1 cellular context compared by ENCODE assay signal in the genomic region with DNA sequence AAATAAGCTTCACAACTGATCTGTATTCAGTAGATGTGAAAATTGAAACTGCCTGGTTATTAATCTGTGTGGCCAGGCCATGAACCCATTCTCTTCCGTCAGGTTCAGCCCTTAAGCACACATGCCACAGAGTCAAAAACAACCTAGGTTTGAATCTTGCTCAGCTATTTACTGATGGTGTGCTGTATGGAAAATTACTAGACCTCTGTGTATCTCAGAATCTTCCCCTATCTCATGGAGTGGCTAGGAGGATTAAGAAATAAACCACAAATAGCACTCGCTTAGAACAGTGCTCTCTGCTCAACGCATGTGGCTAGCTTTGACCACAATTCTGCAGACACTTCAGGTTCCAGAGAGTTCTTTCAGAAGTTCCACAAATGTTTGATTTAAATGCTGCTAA.
TF ChIP-seq lines count a peak whose summit lies in the region.

No MANE protein-coding gene starts in this region.

TF ChIP-seq in GM23338, 12 proteins besides CTCF, POLR2A, EP300 and RAD21 (continued from another document):
- TF ChIP-seq, protein P1, sequence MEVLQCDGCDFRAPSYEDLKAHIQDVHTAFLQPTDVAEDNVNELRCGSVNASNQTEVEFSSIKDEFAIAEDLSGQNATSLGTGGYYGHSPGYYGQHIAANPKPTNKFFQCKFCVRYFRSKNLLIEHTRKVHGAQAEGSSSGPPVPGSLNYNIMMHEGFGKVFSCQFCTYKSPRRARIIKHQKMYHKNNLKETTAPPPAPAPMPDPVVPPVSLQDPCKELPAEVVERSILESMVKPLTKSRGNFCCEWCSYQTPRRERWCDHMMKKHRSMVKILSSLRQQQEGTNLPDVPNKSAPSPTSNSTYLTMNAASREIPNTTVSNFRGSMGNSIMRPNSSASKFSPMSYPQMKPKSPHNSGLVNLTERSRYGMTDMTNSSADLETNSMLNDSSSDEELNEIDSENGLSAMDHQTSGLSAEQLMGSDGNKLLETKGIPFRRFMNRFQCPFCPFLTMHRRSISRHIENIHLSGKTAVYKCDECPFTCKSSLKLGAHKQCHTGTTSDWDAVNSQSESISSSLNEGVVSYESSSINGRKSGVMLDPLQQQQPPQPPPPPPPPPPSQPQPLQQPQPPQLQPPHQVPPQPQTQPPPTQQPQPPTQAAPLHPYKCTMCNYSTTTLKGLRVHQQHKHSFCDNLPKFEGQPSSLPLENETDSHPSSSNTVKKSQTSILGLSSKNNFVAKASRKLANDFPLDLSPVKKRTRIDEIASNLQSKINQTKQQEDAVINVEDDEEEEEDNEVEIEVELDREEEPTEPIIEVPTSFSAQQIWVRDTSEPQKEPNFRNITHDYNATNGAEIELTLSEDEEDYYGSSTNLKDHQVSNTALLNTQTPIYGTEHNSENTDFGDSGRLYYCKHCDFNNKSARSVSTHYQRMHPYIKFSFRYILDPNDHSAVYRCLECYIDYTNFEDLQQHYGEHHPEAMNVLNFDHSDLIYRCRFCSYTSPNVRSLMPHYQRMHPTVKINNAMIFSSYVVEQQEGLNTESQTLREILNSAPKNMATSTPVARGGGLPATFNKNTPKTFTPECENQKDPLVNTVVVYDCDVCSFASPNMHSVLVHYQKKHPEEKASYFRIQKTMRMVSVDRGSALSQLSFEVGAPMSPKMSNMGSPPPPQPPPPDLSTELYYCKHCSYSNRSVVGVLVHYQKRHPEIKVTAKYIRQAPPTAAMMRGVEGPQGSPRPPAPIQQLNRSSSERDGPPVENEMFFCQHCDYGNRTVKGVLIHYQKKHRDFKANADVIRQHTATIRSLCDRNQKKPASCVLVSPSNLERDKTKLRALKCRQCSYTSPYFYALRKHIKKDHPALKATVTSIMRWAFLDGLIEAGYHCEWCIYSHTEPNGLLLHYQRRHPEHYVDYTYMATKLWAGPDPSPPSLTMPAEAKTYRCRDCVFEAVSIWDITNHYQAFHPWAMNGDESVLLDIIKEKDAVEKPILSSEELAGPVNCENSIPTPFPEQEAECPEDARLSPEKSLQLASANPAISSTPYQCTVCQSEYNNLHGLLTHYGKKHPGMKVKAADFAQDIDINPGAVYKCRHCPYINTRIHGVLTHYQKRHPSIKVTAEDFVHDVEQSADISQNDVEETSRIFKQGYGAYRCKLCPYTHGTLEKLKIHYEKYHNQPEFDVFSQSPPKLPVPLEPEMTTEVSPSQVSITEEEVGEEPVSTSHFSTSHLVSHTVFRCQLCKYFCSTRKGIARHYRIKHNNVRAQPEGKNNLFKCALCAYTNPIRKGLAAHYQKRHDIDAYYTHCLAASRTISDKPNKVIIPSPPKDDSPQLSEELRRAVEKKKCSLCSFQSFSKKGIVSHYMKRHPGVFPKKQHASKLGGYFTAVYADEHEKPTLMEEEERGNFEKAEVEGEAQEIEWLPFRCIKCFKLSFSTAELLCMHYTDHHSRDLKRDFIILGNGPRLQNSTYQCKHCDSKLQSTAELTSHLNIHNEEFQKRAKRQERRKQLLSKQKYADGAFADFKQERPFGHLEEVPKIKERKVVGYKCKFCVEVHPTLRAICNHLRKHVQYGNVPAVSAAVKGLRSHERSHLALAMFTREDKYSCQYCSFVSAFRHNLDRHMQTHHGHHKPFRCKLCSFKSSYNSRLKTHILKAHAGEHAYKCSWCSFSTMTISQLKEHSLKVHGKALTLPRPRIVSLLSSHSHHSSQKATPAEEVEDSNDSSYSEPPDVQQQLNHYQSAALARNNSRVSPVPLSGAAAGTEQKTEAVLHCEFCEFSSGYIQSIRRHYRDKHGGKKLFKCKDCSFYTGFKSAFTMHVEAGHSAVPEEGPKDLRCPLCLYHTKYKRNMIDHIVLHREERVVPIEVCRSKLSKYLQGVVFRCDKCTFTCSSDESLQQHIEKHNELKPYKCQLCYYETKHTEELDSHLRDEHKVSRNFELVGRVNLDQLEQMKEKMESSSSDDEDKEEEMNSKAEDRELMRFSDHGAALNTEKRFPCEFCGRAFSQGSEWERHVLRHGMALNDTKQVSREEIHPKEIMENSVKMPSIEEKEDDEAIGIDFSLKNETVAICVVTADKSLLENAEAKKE (CRISPR knock-in tag; IDR thresholded peaks at IDR 0.05): no peak
- no peak for TF ChIP-seq EZH2 (IDR thresholded peaks at IDR 0.05; ENCODE audit: low read depth, unreplicated experiment)
TF ChIP-seq in GM23338: peak in this region for 0.
